In the genomic region with DNA sequence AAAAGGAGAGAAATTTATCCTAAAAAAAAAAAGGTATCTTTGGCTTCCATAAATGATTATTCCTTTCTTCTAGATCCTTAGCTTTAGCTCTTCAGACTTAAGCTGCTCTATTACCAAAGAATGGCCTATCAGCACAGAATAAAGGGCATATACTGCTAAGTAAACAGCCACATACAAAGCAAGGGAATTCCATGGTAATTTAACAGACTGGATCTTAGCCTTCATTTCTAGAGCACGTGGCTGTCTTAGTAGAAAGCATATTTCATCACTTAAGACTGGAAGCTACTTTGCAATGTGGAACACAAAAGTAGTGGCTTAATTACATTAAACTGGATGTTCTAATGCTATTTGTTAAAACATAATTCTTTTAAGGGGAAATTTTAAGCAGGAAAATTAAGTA, we compare ENCODE assay signal across 24 cellular contexts.
"Had no signal": no experiment of that assay in that cellular context is flagged by ENCODE, and none has a peak within 500 bp of the region (broad histone marks: within the 10 kb centered on the region; RNA-seq: fewer than 3 reads in every experiment).

No MANE protein-coding gene starts in this region.

- H3K27ac Mint-ChIP-seq: activated B cell treated with CpG ODN at 0.5 μM for 24 hours; activated CD4-positive, alpha-beta T cell treated with anti-CD3 and anti-CD28 coated beads for 36 hours; activated naive CD8-positive, alpha-beta T cell treated with anti-CD3 and anti-CD28 coated beads, Interleukin-2, amount 10 ng/mL, durations not matched to agents 7 days and 5 days; activated T-cell treated with anti-CD3 and anti-CD28 coated beads, Interleukin-2, amount 50 U/mL, for 24 hours; activated T-helper 2 cell treated with anti-CD3 and anti-CD28 coated beads, Interferon-gamma antibody, Interleukin-2, Interleukin-4, amounts not matched to agents 10 μg/mL and 5 μg/mL and 100 μg/mL, durations not matched to agents 14 hours and 24 hours and 36 hours; nephron progenitor cell; stimulated activated naive CD8-positive, alpha-beta T cell treated with anti-CD3 and anti-CD28 coated beads, Interleukin-15, amount 100 ng/mL, for 72 hours had no signal

- H3K4me3 ChIP-seq: cardiac muscle cell, right lobe of liver, skin epidermis, suprapubic skin, transverse colon had no signal

- H3K4me3 Mint-ChIP-seq: activated B cell treated with CpG ODN at 0.5 μM for 24 hours; activated CD4-positive, alpha-beta T cell treated with anti-CD3 and anti-CD28 coated beads for 36 hours; activated naive CD8-positive, alpha-beta T cell treated with anti-CD3 and anti-CD28 coated beads, Interleukin-2, amount 10 ng/mL, durations not matched to agents 7 days and 5 days; activated T-cell treated with anti-CD3 and anti-CD28 coated beads, Interleukin-2, amount 50 U/mL, for 24 hours; nephron progenitor cell; stimulated activated effector memory CD8-positive, alpha-beta T cell treated with anti-CD3 and anti-CD28 coated beads, Interleukin-12 subunit alpha, Interleukin-12 subunit beta, amount 100 ng/mL, for 72 hours; stimulated activated naive CD8-positive, alpha-beta T cell treated with anti-CD3 and anti-CD28 coated beads, Interleukin-15, amount 100 ng/mL, for 72 hours had no signal

- H3K27me3 ChIP-seq: cardiac muscle cell, foreskin keratinocyte, right lobe of liver, suprapubic skin, transverse colon had no signal

- DNase-seq: activated B cell treated with CpG ODN at 0.5 μM for 24 hours; activated CD4-positive, alpha-beta T cell treated with anti-CD3 and anti-CD28 coated beads for 36 hours; activated CD4-positive, alpha-beta T cell treated with anti-CD3 and anti-CD28 coated beads, Interleukin-2, amount 50 U/mL, for 4 hours; activated CD8-positive, alpha-beta memory T cell treated with anti-CD3 and anti-CD28 coated beads for 24 hours; activated CD8-positive, alpha-beta memory T cell treated with anti-CD3 and anti-CD28 coated beads, Interleukin-2, amount 50 U/mL, for 4 hours; activated naive CD4-positive, alpha-beta T cell treated with Interleukin-2 at 50 U/mL for 16 hours; activated naive CD8-positive, alpha-beta T cell treated with anti-CD3 and anti-CD28 coated beads, Interleukin-2, amount 10 ng/mL, durations not matched to agents 7 days and 5 days; activated T-cell treated with anti-CD3 and anti-CD28 coated beads, Interleukin-2, amount 50 U/mL, for 24 hours; cortex of kidney; effector CD4-positive, alpha-beta T cell; erythroblast; foreskin keratinocyte; nephron progenitor cell; nucleus accumbens; right lobe of liver; stimulated activated CD4-positive, alpha-beta T cell treated with anti-CD3 and anti-CD28 coated beads, Interleukin-1b, Interleukin-23, amount 100 ng/mL, for 48 hours; stimulated activated naive CD8-positive, alpha-beta T cell treated with anti-CD3 and anti-CD28 coated beads, Interleukin-15, amount 100 ng/mL, for 72 hours; T-helper 9 cell; transverse colon had no signal

- H3K9me3 ChIP-seq: right lobe of liver, suprapubic skin, transverse colon had no signal

- H3K27me3 Mint-ChIP-seq: activated B cell treated with CpG ODN at 0.5 μM for 24 hours; activated CD4-positive, alpha-beta T cell treated with anti-CD3 and anti-CD28 coated beads for 36 hours; activated naive CD8-positive, alpha-beta T cell treated with anti-CD3 and anti-CD28 coated beads, Interleukin-2, amount 10 ng/mL, durations not matched to agents 7 days and 5 days; activated T-cell treated with anti-CD3 and anti-CD28 coated beads, Interleukin-2, amount 50 U/mL, for 24 hours; stimulated activated naive CD8-positive, alpha-beta T cell treated with anti-CD3 and anti-CD28 coated beads, Interleukin-15, amount 100 ng/mL, for 72 hours had no signal

- H3K36me3 ChIP-seq: transverse colon had no signal

- H3K9me3 Mint-ChIP-seq: activated B cell treated with CpG ODN at 0.5 μM for 24 hours; activated naive CD8-positive, alpha-beta T cell treated with anti-CD3 and anti-CD28 coated beads, Interleukin-2, amount 10 ng/mL, durations not matched to agents 7 days and 5 days; activated T-cell treated with anti-CD3 and anti-CD28 coated beads, Interleukin-2, amount 50 U/mL, for 24 hours; activated T-helper 2 cell treated with anti-CD3 and anti-CD28 coated beads, Interferon-gamma antibody, Interleukin-2, Interleukin-4, amounts not matched to agents 10 μg/mL and 5 μg/mL and 100 μg/mL, durations not matched to agents 14 hours and 24 hours and 36 hours; nephron progenitor cell; stimulated activated effector memory CD8-positive, alpha-beta T cell treated with anti-CD3 and anti-CD28 coated beads, Interleukin-12 subunit alpha, Interleukin-12 subunit beta, amount 100 ng/mL, for 72 hours; stimulated activated naive CD8-positive, alpha-beta T cell treated with anti-CD3 and anti-CD28 coated beads, Interleukin-15, amount 100 ng/mL, for 72 hours had no signal

- H3K27ac ChIP-seq: cardiac muscle cell, foreskin keratinocyte, right lobe of liver, skin epidermis, suprapubic skin, transverse colon had no signal

- ATAC-seq: activated CD4-positive, alpha-beta T cell treated with anti-CD3 and anti-CD28 coated beads for 36 hours; foreskin keratinocyte; right lobe of liver; stimulated activated effector memory CD8-positive, alpha-beta T cell treated with anti-CD3 and anti-CD28 coated beads, Interleukin-12 subunit alpha, Interleukin-12 subunit beta, amount 100 ng/mL, for 72 hours; stimulated activated naive CD8-positive, alpha-beta T cell treated with anti-CD3 and anti-CD28 coated beads, Interleukin-15, amount 100 ng/mL, for 72 hours had no signal
